ENCODE assay signal across 1 cellular context in the genomic region with DNA sequence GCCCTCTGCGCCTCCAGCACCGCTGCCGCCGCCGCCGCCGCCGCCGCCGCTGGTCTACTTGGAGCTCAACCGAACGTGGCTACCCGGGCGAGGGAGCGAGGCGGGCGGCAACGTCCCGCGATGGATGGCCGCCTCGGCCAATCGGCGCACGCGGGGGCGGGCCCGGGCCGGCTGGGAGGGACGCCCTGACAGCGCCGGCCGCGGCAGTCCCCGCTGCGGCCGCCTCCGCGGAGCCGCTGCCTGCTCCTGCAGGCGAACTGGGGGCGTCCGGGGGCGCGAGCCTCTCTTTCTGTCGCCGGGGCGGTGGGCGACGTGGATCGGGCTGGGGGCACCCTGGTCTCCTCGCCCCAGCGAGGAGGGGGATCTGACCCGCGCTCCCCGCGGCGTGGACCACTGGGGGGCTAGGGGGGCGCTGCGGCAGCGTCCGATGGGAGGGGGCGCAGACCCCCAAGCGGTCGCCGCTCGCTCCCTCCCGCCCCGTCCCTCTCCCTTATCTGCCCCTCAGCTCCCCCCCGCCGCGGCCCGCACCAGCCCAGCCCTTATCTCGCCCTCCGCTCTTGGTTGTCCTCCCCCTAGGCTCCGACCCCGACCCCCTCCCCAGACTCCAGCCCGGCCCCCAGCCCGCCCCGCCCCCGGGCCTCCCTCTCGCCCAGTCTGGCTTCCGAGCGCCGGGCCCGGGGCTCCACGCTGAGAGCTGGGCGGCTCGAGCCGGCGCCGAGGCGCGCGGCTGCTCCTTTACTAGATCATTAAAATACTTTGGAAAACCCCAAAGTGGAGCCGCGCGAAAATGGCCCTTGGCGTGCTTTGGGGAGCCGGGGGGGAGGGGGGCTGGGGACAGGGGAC.
A peak's percentile ranks its signal among the peaks of the same experiment; 100 is the strongest.
TF ChIP-seq lines count a peak whose summit lies in the region.

A gene (minus strand): TSS at position 56 of the 843 bp plus-strand sequence.

TF ChIP-seq in GM12878, 131 proteins besides CTCF, POLR2A, EP300 and RAD21 (continued from another document):
- TF ChIP-seq, protein P1, sequence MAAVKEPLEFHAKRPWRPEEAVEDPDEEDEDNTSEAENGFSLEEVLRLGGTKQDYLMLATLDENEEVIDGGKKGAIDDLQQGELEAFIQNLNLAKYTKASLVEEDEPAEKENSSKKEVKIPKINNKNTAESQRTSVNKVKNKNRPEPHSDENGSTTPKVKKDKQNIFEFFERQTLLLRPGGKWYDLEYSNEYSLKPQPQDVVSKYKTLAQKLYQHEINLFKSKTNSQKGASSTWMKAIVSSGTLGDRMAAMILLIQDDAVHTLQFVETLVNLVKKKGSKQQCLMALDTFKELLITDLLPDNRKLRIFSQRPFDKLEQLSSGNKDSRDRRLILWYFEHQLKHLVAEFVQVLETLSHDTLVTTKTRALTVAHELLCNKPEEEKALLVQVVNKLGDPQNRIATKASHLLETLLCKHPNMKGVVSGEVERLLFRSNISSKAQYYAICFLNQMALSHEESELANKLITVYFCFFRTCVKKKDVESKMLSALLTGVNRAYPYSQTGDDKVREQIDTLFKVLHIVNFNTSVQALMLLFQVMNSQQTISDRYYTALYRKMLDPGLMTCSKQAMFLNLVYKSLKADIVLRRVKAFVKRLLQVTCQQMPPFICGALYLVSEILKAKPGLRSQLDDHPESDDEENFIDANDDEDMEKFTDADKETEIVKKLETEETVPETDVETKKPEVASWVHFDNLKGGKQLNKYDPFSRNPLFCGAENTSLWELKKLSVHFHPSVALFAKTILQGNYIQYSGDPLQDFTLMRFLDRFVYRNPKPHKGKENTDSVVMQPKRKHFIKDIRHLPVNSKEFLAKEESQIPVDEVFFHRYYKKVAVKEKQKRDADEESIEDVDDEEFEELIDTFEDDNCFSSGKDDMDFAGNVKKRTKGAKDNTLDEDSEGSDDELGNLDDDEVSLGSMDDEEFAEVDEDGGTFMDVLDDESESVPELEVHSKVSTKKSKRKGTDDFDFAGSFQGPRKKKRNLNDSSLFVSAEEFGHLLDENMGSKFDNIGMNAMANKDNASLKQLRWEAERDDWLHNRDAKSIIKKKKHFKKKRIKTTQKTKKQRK (IDR thresholded peaks at IDR 0.05; ENCODE audit: low read depth, low read length), result no peak
- TF ChIP-seq RBBP5 (conservative IDR thresholded peaks at IDR 0.05) (no peak), NR2C2 (IDR thresholded peaks at IDR 0.05; ENCODE audit: borderline replicate concordance, control insufficient read depth, insufficient read length, low read depth) (no peak), NRF1 (conservative IDR thresholded peaks at IDR 0.05; ENCODE audit: low read depth, low read length) (no peak), MTA2 (IDR thresholded peaks at IDR 0.05; ENCODE audit: low read depth) (no peak), JUND (IDR thresholded peaks at IDR 0.05; ENCODE audit: low read depth, low read length) (no peak), FOXK2 (IDR thresholded peaks at IDR 0.05) (no peak), EED (IDR thresholded peaks at IDR 0.05; ENCODE audit: low read depth) (no peak), SREBF1 (IDR thresholded peaks at IDR 0.05; ENCODE audit: low read length) (no peak), ZBED1 (IDR thresholded peaks at IDR 0.05; ENCODE audit: borderline replicate concordance) (no peak), MEF2B (IDR thresholded peaks at IDR 0.05; ENCODE audit: partially characterized antibody, poor library complexity, severe bottlenecking) (peak; percentile 38), SP1 (IDR thresholded peaks at IDR 0.05; ENCODE audit: low read depth, low read length) (peak; percentile 91), GATAD2B (conservative IDR thresholded peaks at IDR 0.05; ENCODE audit: low read depth) (peak; percentile 97), MYC (IDR thresholded peaks at IDR 0.05; ENCODE audit: insufficient read depth, insufficient read length, insufficient replicate concordance, low read length, severe bottlenecking) (no peak), POU2F2 (IDR thresholded peaks at IDR 0.05; ENCODE audit: borderline replicate concordance, low read depth, low read length) (0 out of 3 replicates have a peak, but pooled peaks have one; percentile 12), ZNF24 (IDR thresholded peaks at IDR 0.05) (no peak), ASH2L (IDR thresholded peaks at IDR 0.05; ENCODE audit: borderline replicate concordance, low read depth) (no peak), MTA3 (IDR thresholded peaks at IDR 0.05; ENCODE audit: borderline replicate concordance, low read length) (no peak), GABPA (IDR thresholded peaks at IDR 0.05; ENCODE audit: low read depth) (no peak), DPF2 (IDR thresholded peaks at IDR 0.05) (peak; percentile 99)
- TF ChIP-seq, protein P2, sequence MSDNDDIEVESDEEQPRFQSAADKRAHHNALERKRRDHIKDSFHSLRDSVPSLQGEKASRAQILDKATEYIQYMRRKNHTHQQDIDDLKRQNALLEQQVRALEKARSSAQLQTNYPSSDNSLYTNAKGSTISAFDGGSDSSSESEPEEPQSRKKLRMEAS (IDR thresholded peaks at IDR 0.05; ENCODE audit: low read depth, low read length), result no peak
- TF ChIP-seq, protein P3, sequence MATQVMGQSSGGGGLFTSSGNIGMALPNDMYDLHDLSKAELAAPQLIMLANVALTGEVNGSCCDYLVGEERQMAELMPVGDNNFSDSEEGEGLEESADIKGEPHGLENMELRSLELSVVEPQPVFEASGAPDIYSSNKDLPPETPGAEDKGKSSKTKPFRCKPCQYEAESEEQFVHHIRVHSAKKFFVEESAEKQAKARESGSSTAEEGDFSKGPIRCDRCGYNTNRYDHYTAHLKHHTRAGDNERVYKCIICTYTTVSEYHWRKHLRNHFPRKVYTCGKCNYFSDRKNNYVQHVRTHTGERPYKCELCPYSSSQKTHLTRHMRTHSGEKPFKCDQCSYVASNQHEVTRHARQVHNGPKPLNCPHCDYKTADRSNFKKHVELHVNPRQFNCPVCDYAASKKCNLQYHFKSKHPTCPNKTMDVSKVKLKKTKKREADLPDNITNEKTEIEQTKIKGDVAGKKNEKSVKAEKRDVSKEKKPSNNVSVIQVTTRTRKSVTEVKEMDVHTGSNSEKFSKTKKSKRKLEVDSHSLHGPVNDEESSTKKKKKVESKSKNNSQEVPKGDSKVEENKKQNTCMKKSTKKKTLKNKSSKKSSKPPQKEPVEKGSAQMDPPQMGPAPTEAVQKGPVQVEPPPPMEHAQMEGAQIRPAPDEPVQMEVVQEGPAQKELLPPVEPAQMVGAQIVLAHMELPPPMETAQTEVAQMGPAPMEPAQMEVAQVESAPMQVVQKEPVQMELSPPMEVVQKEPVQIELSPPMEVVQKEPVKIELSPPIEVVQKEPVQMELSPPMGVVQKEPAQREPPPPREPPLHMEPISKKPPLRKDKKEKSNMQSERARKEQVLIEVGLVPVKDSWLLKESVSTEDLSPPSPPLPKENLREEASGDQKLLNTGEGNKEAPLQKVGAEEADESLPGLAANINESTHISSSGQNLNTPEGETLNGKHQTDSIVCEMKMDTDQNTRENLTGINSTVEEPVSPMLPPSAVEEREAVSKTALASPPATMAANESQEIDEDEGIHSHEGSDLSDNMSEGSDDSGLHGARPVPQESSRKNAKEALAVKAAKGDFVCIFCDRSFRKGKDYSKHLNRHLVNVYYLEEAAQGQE (IDR thresholded peaks at IDR 0.05; ENCODE audit: low read depth, low read length), result no peak
- TF ChIP-seq, protein P4, sequence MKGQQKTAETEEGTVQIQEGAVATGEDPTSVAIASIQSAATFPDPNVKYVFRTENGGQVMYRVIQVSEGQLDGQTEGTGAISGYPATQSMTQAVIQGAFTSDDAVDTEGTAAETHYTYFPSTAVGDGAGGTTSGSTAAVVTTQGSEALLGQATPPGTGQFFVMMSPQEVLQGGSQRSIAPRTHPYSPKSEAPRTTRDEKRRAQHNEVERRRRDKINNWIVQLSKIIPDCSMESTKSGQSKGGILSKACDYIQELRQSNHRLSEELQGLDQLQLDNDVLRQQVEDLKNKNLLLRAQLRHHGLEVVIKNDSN (IDR thresholded peaks at IDR 0.05; ENCODE audit: borderline replicate concordance, extremely low read length, insufficient read depth, low read depth, low read length), result no peak
- TF ChIP-seq, protein P5, sequence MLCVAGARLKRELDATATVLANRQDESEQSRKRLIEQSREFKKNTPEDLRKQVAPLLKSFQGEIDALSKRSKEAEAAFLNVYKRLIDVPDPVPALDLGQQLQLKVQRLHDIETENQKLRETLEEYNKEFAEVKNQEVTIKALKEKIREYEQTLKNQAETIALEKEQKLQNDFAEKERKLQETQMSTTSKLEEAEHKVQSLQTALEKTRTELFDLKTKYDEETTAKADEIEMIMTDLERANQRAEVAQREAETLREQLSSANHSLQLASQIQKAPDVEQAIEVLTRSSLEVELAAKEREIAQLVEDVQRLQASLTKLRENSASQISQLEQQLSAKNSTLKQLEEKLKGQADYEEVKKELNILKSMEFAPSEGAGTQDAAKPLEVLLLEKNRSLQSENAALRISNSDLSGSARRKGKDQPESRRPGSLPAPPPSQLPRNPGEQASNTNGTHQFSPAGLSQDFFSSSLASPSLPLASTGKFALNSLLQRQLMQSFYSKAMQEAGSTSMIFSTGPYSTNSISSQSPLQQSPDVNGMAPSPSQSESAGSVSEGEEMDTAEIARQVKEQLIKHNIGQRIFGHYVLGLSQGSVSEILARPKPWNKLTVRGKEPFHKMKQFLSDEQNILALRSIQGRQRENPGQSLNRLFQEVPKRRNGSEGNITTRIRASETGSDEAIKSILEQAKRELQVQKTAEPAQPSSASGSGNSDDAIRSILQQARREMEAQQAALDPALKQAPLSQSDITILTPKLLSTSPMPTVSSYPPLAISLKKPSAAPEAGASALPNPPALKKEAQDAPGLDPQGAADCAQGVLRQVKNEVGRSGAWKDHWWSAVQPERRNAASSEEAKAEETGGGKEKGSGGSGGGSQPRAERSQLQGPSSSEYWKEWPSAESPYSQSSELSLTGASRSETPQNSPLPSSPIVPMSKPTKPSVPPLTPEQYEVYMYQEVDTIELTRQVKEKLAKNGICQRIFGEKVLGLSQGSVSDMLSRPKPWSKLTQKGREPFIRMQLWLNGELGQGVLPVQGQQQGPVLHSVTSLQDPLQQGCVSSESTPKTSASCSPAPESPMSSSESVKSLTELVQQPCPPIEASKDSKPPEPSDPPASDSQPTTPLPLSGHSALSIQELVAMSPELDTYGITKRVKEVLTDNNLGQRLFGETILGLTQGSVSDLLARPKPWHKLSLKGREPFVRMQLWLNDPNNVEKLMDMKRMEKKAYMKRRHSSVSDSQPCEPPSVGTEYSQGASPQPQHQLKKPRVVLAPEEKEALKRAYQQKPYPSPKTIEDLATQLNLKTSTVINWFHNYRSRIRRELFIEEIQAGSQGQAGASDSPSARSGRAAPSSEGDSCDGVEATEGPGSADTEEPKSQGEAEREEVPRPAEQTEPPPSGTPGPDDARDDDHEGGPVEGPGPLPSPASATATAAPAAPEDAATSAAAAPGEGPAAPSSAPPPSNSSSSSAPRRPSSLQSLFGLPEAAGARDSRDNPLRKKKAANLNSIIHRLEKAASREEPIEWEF (IDR thresholded peaks at IDR 0.05; ENCODE audit: insufficient replicate concordance, low read depth, low read length), result no peak
- TF ChIP-seq, protein P6, sequence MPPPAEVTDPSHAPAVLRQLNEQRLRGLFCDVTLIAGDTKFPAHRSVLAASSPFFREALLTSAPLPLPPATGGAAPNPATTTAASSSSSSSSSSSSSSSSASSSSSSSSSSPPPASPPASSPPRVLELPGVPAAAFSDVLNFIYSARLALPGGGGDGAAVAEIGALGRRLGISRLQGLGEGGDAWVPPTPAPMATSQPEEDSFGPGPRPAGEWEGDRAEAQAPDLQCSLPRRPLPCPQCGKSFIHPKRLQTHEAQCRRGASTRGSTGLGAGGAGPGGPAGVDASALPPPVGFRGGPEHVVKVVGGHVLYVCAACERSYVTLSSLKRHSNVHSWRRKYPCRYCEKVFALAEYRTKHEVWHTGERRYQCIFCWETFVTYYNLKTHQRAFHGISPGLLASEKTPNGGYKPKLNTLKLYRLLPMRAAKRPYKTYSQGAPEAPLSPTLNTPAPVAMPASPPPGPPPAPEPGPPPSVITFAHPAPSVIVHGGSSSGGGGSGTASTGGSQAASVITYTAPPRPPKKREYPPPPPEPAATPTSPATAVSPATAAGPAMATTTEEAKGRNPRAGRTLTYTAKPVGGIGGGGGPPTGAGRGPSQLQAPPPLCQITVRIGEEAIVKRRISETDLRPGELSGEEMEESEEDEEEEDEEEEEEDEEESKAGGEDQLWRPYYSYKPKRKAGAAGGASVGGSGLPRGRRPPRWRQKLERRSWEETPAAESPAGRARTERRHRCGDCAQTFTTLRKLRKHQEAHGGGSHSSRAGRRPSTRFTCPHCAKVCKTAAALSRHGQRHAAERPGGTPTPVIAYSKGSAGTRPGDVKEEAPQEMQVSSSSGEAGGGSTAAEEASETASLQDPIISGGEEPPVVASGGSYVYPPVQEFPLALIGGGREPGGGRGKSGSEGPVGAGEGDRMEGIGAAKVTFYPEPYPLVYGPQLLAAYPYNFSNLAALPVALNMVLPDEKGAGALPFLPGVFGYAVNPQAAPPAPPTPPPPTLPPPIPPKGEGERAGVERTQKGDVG (CRISPR knock-in tag; IDR thresholded peaks at IDR 0.05), result no peak
- TF ChIP-seq, protein P7, sequence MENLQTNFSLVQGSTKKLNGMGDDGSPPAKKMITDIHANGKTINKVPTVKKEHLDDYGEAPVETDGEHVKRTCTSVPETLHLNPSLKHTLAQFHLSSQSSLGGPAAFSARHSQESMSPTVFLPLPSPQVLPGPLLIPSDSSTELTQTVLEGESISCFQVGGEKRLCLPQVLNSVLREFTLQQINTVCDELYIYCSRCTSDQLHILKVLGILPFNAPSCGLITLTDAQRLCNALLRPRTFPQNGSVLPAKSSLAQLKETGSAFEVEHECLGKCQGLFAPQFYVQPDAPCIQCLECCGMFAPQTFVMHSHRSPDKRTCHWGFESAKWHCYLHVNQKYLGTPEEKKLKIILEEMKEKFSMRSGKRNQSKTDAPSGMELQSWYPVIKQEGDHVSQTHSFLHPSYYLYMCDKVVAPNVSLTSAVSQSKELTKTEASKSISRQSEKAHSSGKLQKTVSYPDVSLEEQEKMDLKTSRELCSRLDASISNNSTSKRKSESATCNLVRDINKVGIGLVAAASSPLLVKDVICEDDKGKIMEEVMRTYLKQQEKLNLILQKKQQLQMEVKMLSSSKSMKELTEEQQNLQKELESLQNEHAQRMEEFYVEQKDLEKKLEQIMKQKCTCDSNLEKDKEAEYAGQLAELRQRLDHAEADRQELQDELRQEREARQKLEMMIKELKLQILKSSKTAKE (IDR thresholded peaks at IDR 0.05; ENCODE audit: low read depth, poor library complexity, severe bottlenecking), result no peak
- TF ChIP-seq, protein P8, sequence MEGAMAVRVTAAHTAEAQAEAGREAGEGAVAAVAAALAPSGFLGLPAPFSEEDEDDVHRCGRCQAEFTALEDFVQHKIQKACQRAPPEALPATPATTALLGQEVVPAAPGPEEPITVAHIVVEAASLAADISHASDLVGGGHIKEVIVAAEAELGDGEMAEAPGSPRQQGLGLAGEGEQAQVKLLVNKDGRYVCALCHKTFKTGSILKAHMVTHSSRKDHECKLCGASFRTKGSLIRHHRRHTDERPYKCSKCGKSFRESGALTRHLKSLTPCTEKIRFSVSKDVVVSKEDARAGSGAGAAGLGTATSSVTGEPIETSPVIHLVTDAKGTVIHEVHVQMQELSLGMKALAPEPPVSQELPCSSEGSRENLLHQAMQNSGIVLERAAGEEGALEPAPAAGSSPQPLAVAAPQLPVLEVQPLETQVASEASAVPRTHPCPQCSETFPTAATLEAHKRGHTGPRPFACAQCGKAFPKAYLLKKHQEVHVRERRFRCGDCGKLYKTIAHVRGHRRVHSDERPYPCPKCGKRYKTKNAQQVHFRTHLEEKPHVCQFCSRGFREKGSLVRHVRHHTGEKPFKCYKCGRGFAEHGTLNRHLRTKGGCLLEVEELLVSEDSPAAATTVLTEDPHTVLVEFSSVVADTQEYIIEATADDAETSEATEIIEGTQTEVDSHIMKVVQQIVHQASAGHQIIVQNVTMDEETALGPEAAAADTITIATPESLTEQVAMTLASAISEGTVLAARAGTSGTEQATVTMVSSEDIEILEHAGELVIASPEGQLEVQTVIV (IDR thresholded peaks at IDR 0.05; ENCODE audit: borderline replicate concordance, partially characterized antibody), result no peak
